In the genomic region with DNA sequence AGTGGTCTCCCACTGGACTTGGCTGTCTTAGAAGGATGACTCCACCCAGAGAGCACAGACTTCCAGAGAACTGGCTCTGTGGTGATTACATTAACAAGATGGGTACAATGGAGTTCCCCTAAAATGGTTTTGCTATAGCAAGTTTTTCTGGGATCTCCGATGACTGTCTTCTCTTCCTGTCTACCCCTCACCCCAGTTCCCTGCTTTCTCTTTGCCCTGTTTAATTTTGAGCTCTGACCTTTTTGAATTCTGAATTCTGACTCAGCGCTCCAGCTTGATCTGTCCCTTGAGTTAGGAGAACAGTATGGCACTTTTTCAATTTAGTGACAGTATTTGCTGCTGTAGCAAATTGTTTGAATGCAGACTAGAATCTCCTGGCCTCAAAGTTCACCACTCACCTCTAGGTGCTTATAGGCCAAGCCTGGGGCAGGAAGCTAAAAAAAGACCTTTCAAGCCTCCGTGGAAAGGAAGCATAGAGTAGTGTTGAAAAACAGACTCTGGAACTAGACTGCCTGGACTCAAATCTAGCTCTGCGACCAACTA, we compare ENCODE assay signal across 10 cellular contexts. TPM values are rescaled to one million over a fixed set of nuclear protein-coding genes. Genes with fewer than 3 reads are reported as not detected.
DNase-seq lines count a peak whose midpoint lies in the region; ATAC-seq and TF ChIP-seq lines count a peak whose summit lies in the region.
"Had no signal": no experiment of that assay in that cellular context is flagged by ENCODE, and none has a peak within 500 bp of the region (broad histone marks: within the 10 kb centered on the region; RNA-seq: fewer than 3 reads in every experiment).

No MANE protein-coding gene starts in this region.

- no peaks in the 10 kb centered on the region for H3K9me2 ChIP-seq in GM23248 (ENCODE audit: insufficient read depth)

- peaks cover 79% of the 10 kb centered on the region for H3K36me3 Mint-ChIP-seq in activated CD8-positive, alpha-beta T cell treated with anti-CD3 and anti-CD28 coated beads, Interleukin-2, amount 10 ng/mL, durations not matched to agents 7 days and 5 days (ENCODE audit: low read depth)
- peaks cover 100% of the 10 kb centered on the region for H3K36me3 Mint-ChIP-seq in stimulated activated effector memory CD8-positive, alpha-beta T cell treated with anti-CD3 and anti-CD28 coated beads, Interleukin-12 subunit alpha, Interleukin-12 subunit beta, amount 100 ng/mL, for 72 hours

- H3K9ac ChIP-seq in GM23248: peak overlapping the region; percentile 51

- CTCF ChIA-PET in activated CD8-positive, alpha-beta T cell treated with anti-CD3 and anti-CD28 coated beads, Interleukin-2, amount 10 ng/mL, durations not matched to agents 7 days and 5 days (lab: Charles Lee): interaction anchor here (0.6 to 3.0 kb wide), 8 partner anchors 11 to 93 kb away, joined by 3 to 10 read pairs (median 3); no protein-coding TSS in a partner anchor

- in situ Hi-C loops in GM23248 (cut with MboI): no loop called here

- WGBS in GM23248 (ENCODE audit: low coverage in 1 of 2, low lambda C conversion rate in 2 of 2, missing lambda C conversion rate in 2 of 2), 2 experiments: 30 to 31% methylated on average over 4 of the region's 4 CpGs

- H3K4me1 ChIP-seq in GM23248 (ENCODE audit: insufficient read depth): peaks cover 87% of the 10 kb centered on the region
- peaks cover 13% of the 10 kb centered on the region for H3K4me1 ChIP-seq in cardiac muscle cell (ENCODE audit: low read depth)

- H3K27me3 Mint-ChIP-seq in activated CD8-positive, alpha-beta T cell treated with anti-CD3 and anti-CD28 coated beads, Interleukin-2, amount 10 ng/mL, durations not matched to agents 7 days and 5 days (ENCODE audit: low read depth): no peaks in the 10 kb centered on the region

- H3K4me2 ChIP-seq in GM23248 (ENCODE audit: unreplicated experiment): peak overlapping the region; percentile 73

- peaks cover 75% of the 10 kb centered on the region for H3F3A ChIP-seq in GM23248 (ENCODE audit: insufficient read depth)

- H3K4me3 Mint-ChIP-seq in activated CD8-positive, alpha-beta T cell treated with anti-CD3 and anti-CD28 coated beads, Interleukin-2, amount 10 ng/mL, durations not matched to agents 7 days and 5 days: peak overlapping the region; percentile 84
- H3K4me3 Mint-ChIP-seq in stimulated activated effector memory CD8-positive, alpha-beta T cell treated with anti-CD3 and anti-CD28 coated beads, Interleukin-12 subunit alpha, Interleukin-12 subunit beta, amount 100 ng/mL, for 72 hours: peak overlapping the region; percentile 95

- H3K27ac Mint-ChIP-seq in activated CD8-positive, alpha-beta T cell treated with anti-CD3 and anti-CD28 coated beads, Interleukin-2, amount 10 ng/mL, durations not matched to agents 7 days and 5 days: peak overlapping the region; percentile 81
- peak overlapping the region; percentile 99 for H3K27ac Mint-ChIP-seq in stimulated activated effector memory CD8-positive, alpha-beta T cell treated with anti-CD3 and anti-CD28 coated beads, Interleukin-12 subunit alpha, Interleukin-12 subunit beta, amount 100 ng/mL, for 72 hours

- H3K36me3 ChIP-seq in GM23248 (ENCODE audit: low read depth) (no peaks in the 10 kb centered on the region), cardiac muscle cell (no peaks in the 10 kb centered on the region), WERI-Rb-1 (no peaks in the 10 kb centered on the region)

- H3K27me3 ChIP-seq in GM23248 (replicated peaks; ENCODE audit: insufficient read depth): no peaks in the 10 kb centered on the region
- no peaks in the 10 kb centered on the region for H3K27me3 ChIP-seq in cardiac muscle cell
- H3K27me3 ChIP-seq in WERI-Rb-1 (ENCODE audit: insufficient read depth, low read depth, severe bottlenecking): peaks cover 8% of the 10 kb centered on the region

- DNase-seq in GM23248 (peak; percentile 51), cardiac muscle cell (ENCODE audit: low read depth in 1 of 2, low spot score in 1 of 2) (peak in 1 of 2 donors; percentile 29), posterior vena cava (ENCODE audit: low spot score) (no peak), NCI-H2081 treated with DMSO at 0.1 percent for 48 hours (lab: John Stamatoyannopoulos, UW) (no peak), WERI-Rb-1 (no peak), SKM-1 (lab: John Stamatoyannopoulos, UW; ENCODE audit: unreplicated experiment) (no peak)
- peak; percentile 51 for DNase-seq in activated CD8-positive, alpha-beta T cell treated with anti-CD3 and anti-CD28 coated beads, Interleukin-2, amount 10 ng/mL, durations not matched to agents 7 days and 5 days
- no peak for DNase-seq in stimulated activated effector memory CD8-positive, alpha-beta T cell treated with anti-CD3 and anti-CD28 coated beads, Interleukin-12 subunit alpha, Interleukin-12 subunit beta, amount 100 ng/mL, for 72 hours (ENCODE audit: low spot score in 2 of 2)
- DNase-seq: activated gamma-delta T cell, KG1 had no signal

- TF ChIP-seq CTCF in cardiac muscle cell (IDR thresholded peaks at IDR 0.05; ENCODE audit: low read depth, low read length) (no peak), WERI-Rb-1 (IDR thresholded peaks at IDR 0.05; ENCODE audit: low read depth, low read length) (no peak)

- no peaks in the 10 kb centered on the region for H3K9me3 ChIP-seq in GM23248 (ENCODE audit: low read depth)
- no peaks in the 10 kb centered on the region for H3K9me3 ChIP-seq in cardiac muscle cell (ENCODE audit: low read depth)
- no peaks in the 10 kb centered on the region for H3K9me3 ChIP-seq in WERI-Rb-1 (ENCODE audit: severe bottlenecking)

- POLR2A ChIA-PET in activated CD8-positive, alpha-beta T cell treated with anti-CD3 and anti-CD28 coated beads, Interleukin-2, amount 10 ng/mL, durations not matched to agents 7 days and 5 days (lab: Charles Lee): interaction anchor here (0.8 to 2.4 kb wide), 3 partner anchors 15 to 78 kb away, joined by 3 to 16 read pairs (median 8); no protein-coding TSS in a partner anchor

- intact Hi-C loops in posterior vena cava (cut with DNase I): loop anchor here in 1 of 2 donors (10.0 kb wide), 2 partner anchors 50 to 80 kb away; no protein-coding TSS in a partner anchor

- ATAC-seq in activated CD8-positive, alpha-beta T cell treated with anti-CD3 and anti-CD28 coated beads, Interleukin-2, amount 10 ng/mL, durations not matched to agents 7 days and 5 days: peak; percentile 57
- ATAC-seq in stimulated activated effector memory CD8-positive, alpha-beta T cell treated with anti-CD3 and anti-CD28 coated beads, Interleukin-12 subunit alpha, Interleukin-12 subunit beta, amount 100 ng/mL, for 72 hours: peak; percentile 49

- no peaks in the 10 kb centered on the region for H3K9me3 Mint-ChIP-seq in activated CD8-positive, alpha-beta T cell treated with anti-CD3 and anti-CD28 coated beads, Interleukin-2, amount 10 ng/mL, durations not matched to agents 7 days and 5 days (ENCODE audit: insufficient read depth)
- H3K9me3 Mint-ChIP-seq in stimulated activated effector memory CD8-positive, alpha-beta T cell treated with anti-CD3 and anti-CD28 coated beads, Interleukin-12 subunit alpha, Interleukin-12 subunit beta, amount 100 ng/mL, for 72 hours: no peaks in the 10 kb centered on the region

- peaks cover 74% of the 10 kb centered on the region for H3K4me1 Mint-ChIP-seq in activated CD8-positive, alpha-beta T cell treated with anti-CD3 and anti-CD28 coated beads, Interleukin-2, amount 10 ng/mL, durations not matched to agents 7 days and 5 days (ENCODE audit: low read depth)
- peaks cover 67% of the 10 kb centered on the region for H3K4me1 Mint-ChIP-seq in stimulated activated effector memory CD8-positive, alpha-beta T cell treated with anti-CD3 and anti-CD28 coated beads, Interleukin-12 subunit alpha, Interleukin-12 subunit beta, amount 100 ng/mL, for 72 hours

- peak overlapping the region; percentile 86 for H3K27ac ChIP-seq in GM23248
- H3K27ac ChIP-seq in cardiac muscle cell: peak overlapping the region; percentile 64
- H3K27ac ChIP-seq in WERI-Rb-1: no peak overlapping the region

- H3K4me3 ChIP-seq in GM23248: peak overlapping the region; percentile 40
- H3K4me3 ChIP-seq in cardiac muscle cell: no peak overlapping the region
- H3K4me3 ChIP-seq in WERI-Rb-1 (ENCODE audit: low read depth, low read length): no peak overlapping the region

- H2AFZ ChIP-seq in GM23248: no peak overlapping the region

- 0 out of 2 replicates have a peak, but pooled peaks cover 5% of the 10 kb centered on the region for H4K20me1 ChIP-seq in GM23248 (ENCODE audit: insufficient read depth)

- peaks cover 100% of the 10 kb centered on the region for H3K79me2 ChIP-seq in GM23248 (ENCODE audit: insufficient read depth)

RNA-seq across cellular contexts. Expression of a gene that starts 7.0 kb away (rescaled TPM):
- 281 and 286 TPM in 2 replicates for total RNA-seq in GM23248 (2014; rRNA removed; shearing (Covaris generic))
- polyA plus RNA-seq in GM23248 (2016; fragmentation: Nextera tagmentation; extraction: Ambion mirVana): 268 and 285 TPM in 2 replicates
- total RNA-seq in activated CD8-positive, alpha-beta T cell treated with anti-CD3 and anti-CD28 coated beads, Interleukin-2, amount 10 ng/mL, durations not matched to agents 7 days and 5 days: 100 to 1,000 TPM; 622 to 627 TPM
- 47.1 and 75.9 TPM in 2 replicates for total RNA-seq in cardiac muscle cell
- 57.3 and 103 TPM in 2 replicates for polyA plus RNA-seq in cardiac muscle cell
- 100 to 1,000 TPM; 342 to 478 TPM for total RNA-seq in posterior vena cava

Comparison
In these comparisons a context has a peak if more than half of its experiments do, and no peak if none do; other contexts are left out.
1. DNase-seq: peak in GM23248 (single experiment) and activated CD8-positive, alpha-beta T cell treated with anti-CD3 and anti-CD28 coated beads, Interleukin-2, amount 10 ng/mL, durations not matched to agents 7 days and 5 days (single experiment); none in stimulated activated effector memory CD8-positive, alpha-beta T cell treated with anti-CD3 and anti-CD28 coated beads, Interleukin-12 subunit alpha, Interleukin-12 subunit beta, amount 100 ng/mL, for 72 hours (0 of 2), posterior vena cava (single experiment), NCI-H2081 treated with DMSO at 0.1 percent for 48 hours (single experiment), WERI-Rb-1 (single experiment) and SKM-1 (single experiment).